1 cellular context compared by ENCODE assay signal in genomic region chr1:28796321-28797213, GRCh38.
TF ChIP-seq lines count a peak whose summit lies in the region.

No MANE protein-coding gene starts in this region.

TF ChIP-seq in K562, 482 proteins besides CTCF, POLR2A, EP300 and RAD21:
- TF ChIP-seq CEBPB (tag; IDR thresholded peaks at IDR 0.05), result 0 out of 2 replicates have a peak, but pooled peaks have one; percentile 7
- no peak for TF ChIP-seq HMGXB4 (CRISPR knock-in tag; IDR thresholded peaks at IDR 0.05)
- 0 out of 2 replicates have a peak, but pooled peaks have one; percentile 27 for TF ChIP-seq ZBTB7A (IDR thresholded peaks at IDR 0.05; ENCODE audit: borderline replicate concordance, control insufficient read depth, low read depth, low read length)
